9 cellular contexts compared by ENCODE assay signal in the genomic region with DNA sequence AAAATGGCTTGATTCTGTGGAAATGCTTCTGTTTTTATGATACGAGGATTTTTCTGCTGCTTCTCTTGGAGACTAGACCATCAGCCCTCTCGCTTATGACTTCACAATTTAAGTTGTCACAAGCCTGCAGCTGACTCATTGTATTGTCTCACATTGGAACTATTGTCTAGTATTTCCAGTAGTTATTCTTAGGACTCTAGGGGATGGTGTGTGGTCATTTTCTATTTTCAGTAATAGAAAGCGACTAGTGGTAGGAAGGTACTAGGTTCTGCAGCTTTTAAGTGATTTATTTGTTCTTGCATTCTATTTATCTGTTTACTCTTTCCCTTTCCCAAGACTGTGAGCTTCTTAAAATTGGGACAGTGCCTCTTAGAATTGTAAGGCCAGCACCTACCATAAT.
DNase-seq lines count a peak whose midpoint lies in the region; ATAC-seq and TF ChIP-seq lines count a peak whose summit lies in the region.
"Had no signal": no experiment of that assay in that cellular context is flagged by ENCODE, and none has a peak within 500 bp of the region (broad histone marks: within the 10 kb centered on the region; RNA-seq: fewer than 3 reads in every experiment).

No MANE protein-coding gene starts in this region.

- H3K9me3 ChIP-seq in tibial artery: no peaks in the 10 kb centered on the region

- H3K27me3 Mint-ChIP-seq in MCF 10A (ENCODE audit: insufficient read depth, unreplicated experiment) (no peaks in the 10 kb centered on the region), immature natural killer cell (ENCODE audit: low read depth in 3 of 3) (peaks cover 0 to 3% (median 0%) of the 10 kb centered on the region in 3 donors)
- H3K27me3 Mint-ChIP-seq: IgD-negative memory B cell had no signal

- peaks cover 0 to 68% (median 35%) of the 10 kb centered on the region in 4 donors for H3K4me1 ChIP-seq in tibial artery

- intact Hi-C loops in MCF 10A (cut with micrococcal nuclease) (no loop called here), tibial artery (cut with DNase I; ENCODE audit: low total_unique reads) (no loop called here)

- no peaks in the 10 kb centered on the region for H3K27me3 ChIP-seq in tibial artery

- H3K36me3 ChIP-seq in tibial artery: peaks cover 30 to 63% (median 37%) of the 10 kb centered on the region in 3 donors

- no peaks in the 10 kb centered on the region for H3K9me3 Mint-ChIP-seq in MCF 10A (ENCODE audit: unreplicated experiment)
- no peaks in the 10 kb centered on the region for H3K9me3 Mint-ChIP-seq in immature natural killer cell
- H3K9me3 Mint-ChIP-seq: IgD-negative memory B cell had no signal

- H3K4me3 ChIP-seq in tibial artery: no peak overlapping the region

- BruUV-seq in MCF 10A (replicated peaks; lab: Mats Ljungman, UMichigan): no TSS peak

- DNase-seq in MCF 10A (ENCODE audit: unreplicated experiment): peak; percentile 40
- DNase-seq in immature natural killer cell: no peak
- no peak for DNase-seq in tibial artery
- no peak for DNase-seq in activated CD4-positive, alpha-beta T cell treated with anti-CD3 and anti-CD28 coated beads for 48 hours
- no peak for DNase-seq in stimulated activated CD8-positive, alpha-beta memory T cell treated with anti-CD3 and anti-CD28 coated beads, Interleukin-4, amount 100 ng/mL, for 48 hours
- DNase-seq in NCI-H2081 treated with DMSO at 0.1 percent for 48 hours (lab: John Stamatoyannopoulos, UW): no peak
- DNase-seq: stimulated activated CD4-positive, alpha-beta T cell treated with anti-CD3 and anti-CD28 coated beads, Interleukin-1b, Interleukin-23, amount 100 ng/mL, for 48 hours had no signal

- peaks cover 28% of the 10 kb centered on the region for H3K4me1 Mint-ChIP-seq in MCF 10A (ENCODE audit: insufficient read depth, unreplicated experiment)
- H3K4me1 Mint-ChIP-seq in immature natural killer cell: peaks cover 28 to 57% of the 10 kb centered on the region in 2 donors
- H3K4me1 Mint-ChIP-seq: IgD-negative memory B cell had no signal

- H3K27ac Mint-ChIP-seq in MCF 10A (ENCODE audit: low read depth, unreplicated experiment) (peak overlapping the region; percentile 5), immature natural killer cell (peak overlapping the region in 5 of 6 donors; percentile 17 to 76 (median 45))
- H3K27ac Mint-ChIP-seq: IgD-negative memory B cell had no signal

- H3K36me3 Mint-ChIP-seq in MCF 10A (ENCODE audit: insufficient read depth, unreplicated experiment): peaks cover 75% of the 10 kb centered on the region
- H3K36me3 Mint-ChIP-seq in immature natural killer cell: peaks cover 6 to 44% (median 31%) of the 10 kb centered on the region in 3 donors

- TF ChIP-seq CTCF in MCF 10A (IDR thresholded peaks at IDR 0.05; ENCODE audit: unreplicated experiment) (no peak), tibial artery (IDR thresholded peaks at IDR 0.05) (peak; percentile 34 to 54)

- ATAC-seq in HG03095 (IDR thresholded peaks at IDR 0.05; ENCODE audit: unreplicated experiment): peak; percentile 62

- CTCF ChIA-PET in MCF 10A (lab: Yijun Ruan, JAX): interaction anchor here (1.1 to 3.6 kb wide), 4 partner anchors 12 to 170 kb away, joined by 3 to 17 read pairs (median 4); no protein-coding TSS in a partner anchor

- POLR2A ChIA-PET in MCF 10A (lab: Yijun Ruan, JAX): interaction anchor here (1.2 to 1.3 kb wide), 3 partner anchors 26 to 134 kb away, joined by 3 read pairs; no protein-coding TSS in a partner anchor

- H3K4me3 Mint-ChIP-seq in MCF 10A (ENCODE audit: unreplicated experiment): no peak overlapping the region
- no peak overlapping the region for H3K4me3 Mint-ChIP-seq in immature natural killer cell
- H3K4me3 Mint-ChIP-seq: IgD-negative memory B cell had no signal

- H3K27ac ChIP-seq in tibial artery: peak overlapping the region; percentile 61 to 67
